16 cellular contexts compared by ENCODE assay signal in the genomic region with DNA sequence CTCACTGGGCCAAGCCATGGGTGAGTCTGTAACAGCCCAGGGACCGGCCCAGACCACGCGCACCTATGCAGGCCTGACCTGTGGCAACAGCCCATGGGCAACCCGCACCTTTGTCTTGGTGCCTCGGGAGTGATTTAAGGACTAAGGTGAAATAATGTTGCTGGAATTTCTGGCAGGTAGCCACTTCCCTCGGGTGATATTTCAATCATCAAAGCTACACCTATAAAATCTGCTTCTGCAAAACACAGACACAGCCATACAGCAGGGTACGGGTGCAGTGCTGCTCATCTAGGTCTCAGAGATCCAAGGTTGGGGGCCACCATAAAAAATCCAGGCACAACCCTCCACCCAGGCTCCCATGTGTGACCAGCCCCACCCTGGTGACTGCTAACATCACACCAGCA. TPM values are rescaled to one million over a fixed set of nuclear protein-coding genes. Genes with fewer than 3 reads are reported as not detected.
DNase-seq lines count a peak whose midpoint lies in the region; ATAC-seq and TF ChIP-seq lines count a peak whose summit lies in the region.
"Had no signal": no experiment of that assay in that cellular context is flagged by ENCODE, and none has a peak within 500 bp of the region (broad histone marks: within the 10 kb centered on the region; RNA-seq: fewer than 3 reads in every experiment).

No MANE protein-coding gene starts in this region.

- H3K9me3 Mint-ChIP-seq in progenitor cell of endocrine pancreas (ENCODE audit: low read depth) = peaks cover 4% of the 10 kb centered on the region
- peaks cover 0 to 13% (median 2%) of the 10 kb centered on the region in 11 donors for H3K9me3 Mint-ChIP-seq in naive thymus-derived CD4-positive, alpha-beta T cell

- H3K4me1 Mint-ChIP-seq in progenitor cell of endocrine pancreas (ENCODE audit: low read depth) = peaks cover 59% of the 10 kb centered on the region
- no peaks in the 10 kb centered on the region for H3K4me1 Mint-ChIP-seq in naive thymus-derived CD4-positive, alpha-beta T cell
- H3K4me1 Mint-ChIP-seq: activated B cell treated with CpG ODN at 0.5 μM for 24 hours; naive B cell; stimulated activated naive CD8-positive, alpha-beta T cell treated with anti-CD3 and anti-CD28 coated beads, Interleukin-15, amount 100 ng/mL, for 72 hours had no signal

- no peaks in the 10 kb centered on the region for H3K9me2 ChIP-seq in PC-3 (replicated peaks; ENCODE audit: low read length)

- H3K27me3 ChIP-seq in PC-3 (ENCODE audit: low read length) = peaks cover 68% of the 10 kb centered on the region
- H3K27me3 ChIP-seq in naive thymus-derived CD4-positive, alpha-beta T cell (ENCODE audit: control insufficient read depth in 2 of 2, insufficient read depth in 2 of 2, low read length in 2 of 2) = no peaks in the 10 kb centered on the region
- no peaks in the 10 kb centered on the region for H3K27me3 ChIP-seq in gastrocnemius medialis
- H3K27me3 ChIP-seq in SJCRH30 = no peaks in the 10 kb centered on the region

- CTCF ChIA-PET in PC-3 (lab: Charles Lee) = interaction anchor here (0.7 kb wide), 1 partner anchor 376 kb away, joined by 3 read pairs; no protein-coding TSS in a partner anchor
- CTCF ChIA-PET in naive thymus-derived CD4-positive, alpha-beta T cell (lab: Charles Lee) = no interaction called here

- TF ChIP-seq POLR2A in gastrocnemius medialis (IDR thresholded peaks at IDR 0.05) = no peak

- H3K4me1 ChIP-seq in PC-3 (ENCODE audit: insufficient read depth, low read length) = no peaks in the 10 kb centered on the region
- no peaks in the 10 kb centered on the region for H3K4me1 ChIP-seq in naive thymus-derived CD4-positive, alpha-beta T cell (ENCODE audit: control insufficient read depth in 2 of 2, insufficient read depth in 2 of 2, low read length in 2 of 2)
- no peaks in the 10 kb centered on the region for H3K4me1 ChIP-seq in gastrocnemius medialis
- peaks cover 7% of the 10 kb centered on the region for H3K4me1 ChIP-seq in SJCRH30

- H3K9me3 ChIP-seq in PC-3 (ENCODE audit: low read length) = no peaks in the 10 kb centered on the region
- no peaks in the 10 kb centered on the region for H3K9me3 ChIP-seq in naive thymus-derived CD4-positive, alpha-beta T cell (ENCODE audit: control insufficient read depth in 2 of 3, low read length in 3 of 3)
- H3K9me3 ChIP-seq in gastrocnemius medialis = no peaks in the 10 kb centered on the region
- H3K9me3 ChIP-seq in SJCRH30 (replicated peaks) = peaks cover 11% of the 10 kb centered on the region; the same call in 1 of the 2 replicates

- no peaks in the 10 kb centered on the region for H4K20me1 ChIP-seq in PC-3 (ENCODE audit: low read length)

- no TSS peak for BruUV-seq in PC-3 (replicated peaks; lab: Mats Ljungman, UMichigan)

- no peak overlapping the region for H3K9ac ChIP-seq in PC-3 (ENCODE audit: low read length)

- no peak overlapping the region for H3K4me2 ChIP-seq in PC-3 (ENCODE audit: low read length)

- H3K27ac Mint-ChIP-seq in progenitor cell of endocrine pancreas = peak overlapping the region; percentile 87
- H3K27ac Mint-ChIP-seq in naive thymus-derived CD4-positive, alpha-beta T cell = no peak overlapping the region
- H3K27ac Mint-ChIP-seq: activated B cell treated with CpG ODN at 0.5 μM for 24 hours; activated naive CD8-positive, alpha-beta T cell treated with anti-CD3 and anti-CD28 coated beads for 36 hours; naive B cell; stimulated activated naive CD8-positive, alpha-beta T cell treated with anti-CD3 and anti-CD28 coated beads, Interleukin-15, amount 100 ng/mL, for 72 hours had no signal

- H3K27me3 Mint-ChIP-seq in progenitor cell of endocrine pancreas = no peaks in the 10 kb centered on the region
- H3K27me3 Mint-ChIP-seq in naive thymus-derived CD4-positive, alpha-beta T cell = peaks cover 0 to 7% (median 0%) of the 10 kb centered on the region in 5 donors
- H3K27me3 Mint-ChIP-seq: activated B cell treated with CpG ODN at 0.5 μM for 24 hours; stimulated activated naive CD8-positive, alpha-beta T cell treated with anti-CD3 and anti-CD28 coated beads, Interleukin-15, amount 100 ng/mL, for 72 hours had no signal

- no peak overlapping the region for H2AFZ ChIP-seq in PC-3 (ENCODE audit: low read length)

- H3F3A ChIP-seq in PC-3 (ENCODE audit: low read length, unreplicated experiment) = no peaks in the 10 kb centered on the region

- H3K27ac ChIP-seq in PC-3 (ENCODE audit: low read length) (no peak overlapping the region), gastrocnemius medialis (no peak overlapping the region), SJCRH30 (no peak overlapping the region)
- H3K27ac ChIP-seq in naive thymus-derived CD4-positive, alpha-beta T cell (ENCODE audit: low read depth, low read length) = no peak overlapping the region

- peak overlapping the region; percentile 18 for H3K4me3 Mint-ChIP-seq in progenitor cell of endocrine pancreas (ENCODE audit: low read depth)
- H3K4me3 Mint-ChIP-seq in naive thymus-derived CD4-positive, alpha-beta T cell = no peak overlapping the region
- H3K4me3 Mint-ChIP-seq: activated B cell treated with CpG ODN at 0.5 μM for 24 hours; activated naive CD8-positive, alpha-beta T cell treated with anti-CD3 and anti-CD28 coated beads for 36 hours; naive B cell; stimulated activated naive CD8-positive, alpha-beta T cell treated with anti-CD3 and anti-CD28 coated beads, Interleukin-15, amount 100 ng/mL, for 72 hours had no signal

- peak; percentile 35 for DNase-seq in HPDE6-E6E7 (ENCODE audit: extremely low spot score)
- peak; percentile 26 for DNase-seq in PC-3
- no peak for DNase-seq in progenitor cell of endocrine pancreas (ENCODE audit: low spot score, unreplicated experiment)
- DNase-seq in naive thymus-derived CD4-positive, alpha-beta T cell = no peak
- DNase-seq in gastrocnemius medialis = no peak
- no peak for DNase-seq in SJCRH30
- DNase-seq: activated B cell treated with CpG ODN at 0.5 μM for 24 hours; activated naive CD8-positive, alpha-beta T cell treated with anti-CD3 and anti-CD28 coated beads for 36 hours; C1 segment of cervical spinal cord; GF-D8; naive B cell; NCI-H524; stimulated activated naive CD8-positive, alpha-beta T cell treated with anti-CD3 and anti-CD28 coated beads, Interleukin-15, amount 100 ng/mL, for 72 hours had no signal

- no peaks in the 10 kb centered on the region for H3K79me2 ChIP-seq in PC-3 (ENCODE audit: low read length)

- in situ Hi-C loops in gastrocnemius medialis (cut with MboI; ENCODE audit: low sequenced_read_pairs in 4 of 4) = no loop called here

- H3K36me3 Mint-ChIP-seq in progenitor cell of endocrine pancreas (ENCODE audit: insufficient read depth) = peaks cover 28% of the 10 kb centered on the region
- H3K36me3 Mint-ChIP-seq in naive thymus-derived CD4-positive, alpha-beta T cell = no peaks in the 10 kb centered on the region
- H3K36me3 Mint-ChIP-seq: activated naive CD8-positive, alpha-beta T cell treated with anti-CD3 and anti-CD28 coated beads for 36 hours had no signal

- H3K4me3 ChIP-seq in PC-3 (ENCODE audit: low read length) = no peak overlapping the region
- H3K4me3 ChIP-seq in naive thymus-derived CD4-positive, alpha-beta T cell (ENCODE audit: low read length) = no peak overlapping the region
- H3K4me3 ChIP-seq in gastrocnemius medialis = no peak overlapping the region
- H3K4me3 ChIP-seq in SJCRH30 = no peak overlapping the region

- intact Hi-C loops in PC-3 (cut with micrococcal nuclease) (no loop called here), gastrocnemius medialis (cut with DNase I; ENCODE audit: low total_unique reads) (no loop called here)
- intact Hi-C loops in naive thymus-derived CD4-positive, alpha-beta T cell (cut with micrococcal nuclease) = no loop called here

- ATAC-seq in PC-3 (no peak), esophagus mucosa (peak; percentile 85), gastrocnemius medialis (no peak), HG02870 (IDR thresholded peaks at IDR 0.05; ENCODE audit: unreplicated experiment) (no peak)
- ATAC-seq in naive thymus-derived CD4-positive, alpha-beta T cell = no peak
- ATAC-seq: sciatic nerve; stimulated activated naive CD8-positive, alpha-beta T cell treated with anti-CD3 and anti-CD28 coated beads, Interleukin-15, amount 100 ng/mL, for 72 hours had no signal

- TF ChIP-seq CTCF in PC-3 (conservative IDR thresholded peaks at IDR 0.05; ENCODE audit: low read depth, low read length) = no peak
- TF ChIP-seq CTCF in progenitor cell of endocrine pancreas (IDR thresholded peaks at IDR 0.05; ENCODE audit: unreplicated experiment) = no peak
- no peak for TF ChIP-seq CTCF in gastrocnemius medialis (IDR thresholded peaks at IDR 0.05 in 4 of 5, conservative IDR thresholded peaks at IDR 0.05 in 1 of 5)

- H3K36me3 ChIP-seq in PC-3 (ENCODE audit: low read depth, low read length) (no peaks in the 10 kb centered on the region), gastrocnemius medialis (no peaks in the 10 kb centered on the region), SJCRH30 (peaks cover 17% of the 10 kb centered on the region)
- H3K36me3 ChIP-seq in naive thymus-derived CD4-positive, alpha-beta T cell (ENCODE audit: control insufficient read depth in 2 of 3, insufficient read depth in 3 of 3, low read length in 3 of 3) = no peaks in the 10 kb centered on the region

- POLR2A ChIA-PET in PC-3 (lab: Charles Lee; ENCODE audit: unreplicated experiment) = no interaction called here
- POLR2A ChIA-PET in naive thymus-derived CD4-positive, alpha-beta T cell (lab: Charles Lee) = no interaction called here

RNA-seq across cellular contexts. Expression of a gene that starts 44.4 kb away (rescaled TPM):
- total RNA-seq in PC-3 (2014; rRNA removed) = 0.17 and 0.36 TPM in 2 replicates
- 27.4 TPM for total RNA-seq in esophagus mucosa
- 146 and 149 TPM in 2 replicates for total RNA-seq in progenitor cell of endocrine pancreas
- 1 to 10 TPM in 1 of 5 experiments, under 1 TPM in 1, not detected in 3; 0.88 to 1.2 TPM for total RNA-seq in naive thymus-derived CD4-positive, alpha-beta T cell
- not detected for polyA plus RNA-seq in naive thymus-derived CD4-positive, alpha-beta T cell
- under 1 TPM in 3 of 4 donors, not detected in 1; 0.11 to 0.31 (median 0.22) TPM for total RNA-seq in gastrocnemius medialis
- 44.8 and 45.9 TPM in 2 replicates for total RNA-seq in SJCRH30 (2014; rRNA removed; shearing (Covaris generic))
- total RNA-seq: activated B cell treated with CpG ODN at 0.5 μM for 24 hours; activated naive CD8-positive, alpha-beta T cell treated with anti-CD3 and anti-CD28 coated beads for 36 hours had no signal

Comparison
In these comparisons a context has a peak if more than half of its experiments do, and no peak if none do; other contexts are left out.
1. DNase-seq: peak in HPDE6-E6E7 (single experiment) and PC-3 (single experiment); none in progenitor cell of endocrine pancreas (single experiment), naive thymus-derived CD4-positive, alpha-beta T cell (0 of 9), gastrocnemius medialis (0 of 2) and SJCRH30 (0 of 2).
2. RNA of a gene that starts 44.4 kb away (total RNA-seq): 146 to 149 TPM in progenitor cell of endocrine pancreas, 44.8 to 45.9 TPM in SJCRH30 and 27.4 TPM in esophagus mucosa (single experiment); 0.17 to 0.36 TPM in PC-3, 0.11 to 0.31 TPM in gastrocnemius medialis and 0.88 to 1.2 TPM in naive thymus-derived CD4-positive, alpha-beta T cell; every median in the first group is over 10 times any median in the second.